In genomic region chr17:59026176-59026939, GRCh38 we compare ENCODE assay signal across 1 cellular context.
TF ChIP-seq lines count a peak whose summit lies in the region.

No MANE protein-coding gene starts in this region.

TF ChIP-seq in WTC11, 78 proteins besides CTCF, POLR2A, EP300 and RAD21 (continued from another document):
- TF ChIP-seq PREB (CRISPR knock-in tag; IDR thresholded peaks at IDR 0.05; ENCODE audit: borderline replicate concordance): no peak
- TF ChIP-seq ATF6 (CRISPR knock-in tag; IDR thresholded peaks at IDR 0.05): no peak
- TF ChIP-seq ZNF671 (CRISPR knock-in tag; IDR thresholded peaks at IDR 0.05): no peak
- TF ChIP-seq ZNF423 (CRISPR knock-in tag; IDR thresholded peaks at IDR 0.05): no peak
- no peak for TF ChIP-seq HMGXB4 (CRISPR knock-in tag; IDR thresholded peaks at IDR 0.05)
- TF ChIP-seq RORB (CRISPR knock-in tag; IDR thresholded peaks at IDR 0.05): no peak
- no peak for TF ChIP-seq ZNF317 (CRISPR knock-in tag; IDR thresholded peaks at IDR 0.05; ENCODE audit: borderline replicate concordance, low read depth)
- no peak for TF ChIP-seq NFE2L1 (CRISPR knock-in tag; IDR thresholded peaks at IDR 0.05)
